1 cellular context compared by ENCODE assay signal in genomic region chr9:128771745-128772519, GRCh38.
TF ChIP-seq lines count a peak whose summit lies in the region.

TSS of gene ZER1 (minus strand) at chr9:128771927. CDS start at chr9:128755565, 16,362 bp downstream.

TF ChIP-seq in HepG2, 621 proteins besides CTCF, POLR2A, EP300 and RAD21 (continued from another document and continues in another):
- TF ChIP-seq HNF1B (CRISPR knock-in tag; IDR thresholded peaks at IDR 0.05) = peak; percentile 59
- peak; percentile 92; the same call in 1 of the 2 replicates for TF ChIP-seq GLI4 (CRISPR knock-in tag; IDR thresholded peaks at IDR 0.05; ENCODE audit: borderline replicate concordance)
- TF ChIP-seq CBFB (CRISPR knock-in tag; IDR thresholded peaks at IDR 0.05) = peak; percentile 86
- TF ChIP-seq GFI1 (CRISPR knock-in tag; IDR thresholded peaks at IDR 0.05; ENCODE audit: borderline replicate concordance) = peak; percentile 71; the same call in 1 of the 2 replicates
- peak; percentile 94 for TF ChIP-seq SPEN (CRISPR knock-in tag; IDR thresholded peaks at IDR 0.05; ENCODE audit: low read depth)
- 0 out of 2 replicates have a peak, but pooled peaks have one; percentile 36 for TF ChIP-seq ZNF543 (CRISPR knock-in tag; IDR thresholded peaks at IDR 0.05)
- TF ChIP-seq MAFK (conservative IDR thresholded peaks at IDR 0.05 in 1 of 2, IDR thresholded peaks at IDR 0.05 in 1 of 2; ENCODE audit: low read length in 2 of 2) = no peak
- TF ChIP-seq TARDBP (CRISPR knock-in tag; IDR thresholded peaks at IDR 0.05) = peak; percentile 95
- TF ChIP-seq ZNF883 (CRISPR knock-in tag; IDR thresholded peaks at IDR 0.05; ENCODE audit: not compliant biosample characterization) = peak; percentile 90
- 0 out of 2 replicates have a peak, but pooled peaks have one; percentile 60 for TF ChIP-seq THAP8 (CRISPR knock-in tag; IDR thresholded peaks at IDR 0.05; ENCODE audit: borderline replicate concordance)
- TF ChIP-seq ZNF790 (CRISPR knock-in tag; IDR thresholded peaks at IDR 0.05; ENCODE audit: borderline replicate concordance) = peak; percentile 75; the same call in 1 of the 2 replicates
- peak; percentile 97 for TF ChIP-seq ZNF740 (CRISPR knock-in tag; IDR thresholded peaks at IDR 0.05)
- no peak for TF ChIP-seq ZNF138 (CRISPR knock-in tag; IDR thresholded peaks at IDR 0.05; ENCODE audit: low read depth)
- TF ChIP-seq MAFG (CRISPR knock-in tag; IDR thresholded peaks at IDR 0.05) = no peak
- peak; percentile 57; the same call in 1 of the 2 replicates for TF ChIP-seq ZNF749 (CRISPR knock-in tag; IDR thresholded peaks at IDR 0.05; ENCODE audit: borderline replicate concordance)
- peak; percentile 38; the same call in 1 of the 2 replicates for TF ChIP-seq FOXK2 (IDR thresholded peaks at IDR 0.05)
- peak; percentile 86 for TF ChIP-seq BORCS8-MEF2B (CRISPR knock-in tag; IDR thresholded peaks at IDR 0.05)
- TF ChIP-seq HNRNPLL (IDR thresholded peaks at IDR 0.05; ENCODE audit: low read depth, low read length, poor library complexity, severe bottlenecking) = peak; percentile 95
- TF ChIP-seq YEATS4 (CRISPR knock-in tag; IDR thresholded peaks at IDR 0.05; ENCODE audit: borderline replicate concordance) = peak; percentile 91
- TF ChIP-seq ZNF232 (CRISPR knock-in tag; IDR thresholded peaks at IDR 0.05; ENCODE audit: borderline replicate concordance) = peak; percentile 17; the same call in 1 of the 2 replicates
- TF ChIP-seq RFXAP (CRISPR knock-in tag; IDR thresholded peaks at IDR 0.05; ENCODE audit: borderline replicate concordance) = peak; percentile 98
- 0 out of 2 replicates have a peak, but pooled peaks have one; percentile 25 for TF ChIP-seq ZNF329 (CRISPR knock-in tag; IDR thresholded peaks at IDR 0.05; ENCODE audit: low read depth)
- no peak for TF ChIP-seq NR3C1 (CRISPR knock-in tag; IDR thresholded peaks at IDR 0.05)
- peak; percentile 75 for TF ChIP-seq CREM (IDR thresholded peaks at IDR 0.05)
- TF ChIP-seq CREM (CRISPR knock-in tag; IDR thresholded peaks at IDR 0.05) = 0 out of 2 replicates have a peak, but pooled peaks have one; percentile 61
- TF ChIP-seq, protein P1, sequence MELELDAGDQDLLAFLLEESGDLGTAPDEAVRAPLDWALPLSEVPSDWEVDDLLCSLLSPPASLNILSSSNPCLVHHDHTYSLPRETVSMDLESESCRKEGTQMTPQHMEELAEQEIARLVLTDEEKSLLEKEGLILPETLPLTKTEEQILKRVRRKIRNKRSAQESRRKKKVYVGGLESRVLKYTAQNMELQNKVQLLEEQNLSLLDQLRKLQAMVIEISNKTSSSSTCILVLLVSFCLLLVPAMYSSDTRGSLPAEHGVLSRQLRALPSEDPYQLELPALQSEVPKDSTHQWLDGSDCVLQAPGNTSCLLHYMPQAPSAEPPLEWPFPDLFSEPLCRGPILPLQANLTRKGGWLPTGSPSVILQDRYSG (CRISPR knock-in tag; IDR thresholded peaks at IDR 0.05) = 0 out of 2 replicates have a peak, but pooled peaks have one; percentile 51
- TF ChIP-seq ATF3 (CRISPR knock-in tag; IDR thresholded peaks at IDR 0.05) = peak; percentile 69; the same call in 1 of the 2 replicates
- TF ChIP-seq ZBED4 (CRISPR knock-in tag; IDR thresholded peaks at IDR 0.05; ENCODE audit: borderline replicate concordance) = peak; percentile 79
- peak; percentile 57 for TF ChIP-seq PAXIP1 (CRISPR knock-in tag; conservative IDR thresholded peaks at IDR 0.05)
- TF ChIP-seq ZSCAN22 (CRISPR knock-in tag; IDR thresholded peaks at IDR 0.05) = no peak
- TF ChIP-seq ZNF841 (CRISPR knock-in tag; IDR thresholded peaks at IDR 0.05; ENCODE audit: borderline replicate concordance) = no peak
- TF ChIP-seq PHF20 (CRISPR knock-in tag; IDR thresholded peaks at IDR 0.05) = peak; percentile 96
- TF ChIP-seq ZNF337 (CRISPR knock-in tag; IDR thresholded peaks at IDR 0.05; ENCODE audit: borderline replicate concordance, low read depth) = peak; percentile 87; the same call in 1 of the 2 replicates
- peak; percentile 84 for TF ChIP-seq HIVEP1 (CRISPR knock-in tag; IDR thresholded peaks at IDR 0.05)
- TF ChIP-seq ZSCAN21 (CRISPR knock-in tag; IDR thresholded peaks at IDR 0.05; ENCODE audit: borderline replicate concordance) = peak; percentile 86
- TF ChIP-seq RORA (CRISPR knock-in tag; IDR thresholded peaks at IDR 0.05) = no peak
- TF ChIP-seq, protein P2, sequence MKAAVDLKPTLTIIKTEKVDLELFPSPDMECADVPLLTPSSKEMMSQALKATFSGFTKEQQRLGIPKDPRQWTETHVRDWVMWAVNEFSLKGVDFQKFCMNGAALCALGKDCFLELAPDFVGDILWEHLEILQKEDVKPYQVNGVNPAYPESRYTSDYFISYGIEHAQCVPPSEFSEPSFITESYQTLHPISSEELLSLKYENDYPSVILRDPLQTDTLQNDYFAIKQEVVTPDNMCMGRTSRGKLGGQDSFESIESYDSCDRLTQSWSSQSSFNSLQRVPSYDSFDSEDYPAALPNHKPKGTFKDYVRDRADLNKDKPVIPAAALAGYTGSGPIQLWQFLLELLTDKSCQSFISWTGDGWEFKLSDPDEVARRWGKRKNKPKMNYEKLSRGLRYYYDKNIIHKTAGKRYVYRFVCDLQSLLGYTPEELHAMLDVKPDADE (CRISPR knock-in tag; IDR thresholded peaks at IDR 0.05) = 0 out of 2 replicates have a peak, but pooled peaks have one; percentile 56
- peak; percentile 84; the same call in 1 of the 2 replicates for TF ChIP-seq ZNF691 (CRISPR knock-in tag; IDR thresholded peaks at IDR 0.05; ENCODE audit: borderline replicate concordance, low read depth)
- TF ChIP-seq GABPA (IDR thresholded peaks at IDR 0.05; ENCODE audit: low read depth, low read length) = peak; percentile 91
- peak; percentile 90 for TF ChIP-seq GABPA (CRISPR knock-in tag; IDR thresholded peaks at IDR 0.05; ENCODE audit: low read depth)
- TF ChIP-seq MZF1 (CRISPR knock-in tag; IDR thresholded peaks at IDR 0.05; ENCODE audit: borderline replicate concordance) = no peak
- TF ChIP-seq KLF6 (CRISPR knock-in tag; IDR thresholded peaks at IDR 0.05) = peak; percentile 55; the same call in 1 of the 2 replicates
- TF ChIP-seq ASH2L (IDR thresholded peaks at IDR 0.05; ENCODE audit: insufficient read length, low read depth, low read length) = peak; percentile 78
- TF ChIP-seq, protein P3, sequence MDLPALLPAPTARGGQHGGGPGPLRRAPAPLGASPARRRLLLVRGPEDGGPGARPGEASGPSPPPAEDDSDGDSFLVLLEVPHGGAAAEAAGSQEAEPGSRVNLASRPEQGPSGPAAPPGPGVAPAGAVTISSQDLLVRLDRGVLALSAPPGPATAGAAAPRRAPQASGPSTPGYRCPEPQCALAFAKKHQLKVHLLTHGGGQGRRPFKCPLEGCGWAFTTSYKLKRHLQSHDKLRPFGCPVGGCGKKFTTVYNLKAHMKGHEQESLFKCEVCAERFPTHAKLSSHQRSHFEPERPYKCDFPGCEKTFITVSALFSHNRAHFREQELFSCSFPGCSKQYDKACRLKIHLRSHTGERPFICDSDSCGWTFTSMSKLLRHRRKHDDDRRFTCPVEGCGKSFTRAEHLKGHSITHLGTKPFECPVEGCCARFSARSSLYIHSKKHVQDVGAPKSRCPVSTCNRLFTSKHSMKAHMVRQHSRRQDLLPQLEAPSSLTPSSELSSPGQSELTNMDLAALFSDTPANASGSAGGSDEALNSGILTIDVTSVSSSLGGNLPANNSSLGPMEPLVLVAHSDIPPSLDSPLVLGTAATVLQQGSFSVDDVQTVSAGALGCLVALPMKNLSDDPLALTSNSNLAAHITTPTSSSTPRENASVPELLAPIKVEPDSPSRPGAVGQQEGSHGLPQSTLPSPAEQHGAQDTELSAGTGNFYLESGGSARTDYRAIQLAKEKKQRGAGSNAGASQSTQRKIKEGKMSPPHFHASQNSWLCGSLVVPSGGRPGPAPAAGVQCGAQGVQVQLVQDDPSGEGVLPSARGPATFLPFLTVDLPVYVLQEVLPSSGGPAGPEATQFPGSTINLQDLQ (CRISPR knock-in tag; IDR thresholded peaks at IDR 0.05) = peak; percentile 47; the same call in 1 of the 2 replicates
- 0 out of 2 replicates have a peak, but pooled peaks have one; percentile 22 for TF ChIP-seq SOX13 (IDR thresholded peaks at IDR 0.05)
- no peak for TF ChIP-seq SOX13 (CRISPR knock-in tag; conservative IDR thresholded peaks at IDR 0.05 in 1 of 2, IDR thresholded peaks at IDR 0.05 in 1 of 2)
- TF ChIP-seq RFX3 (CRISPR knock-in tag; IDR thresholded peaks at IDR 0.05) = peak; percentile 74
